ENCODE assay signal across 1 cellular context in genomic region chr4:8406887-8407286, GRCh38.
TF ChIP-seq lines count a peak whose summit lies in the region.

No MANE protein-coding gene starts in this region.

TF ChIP-seq in HCT116, 20 proteins besides CTCF, POLR2A, EP300 and RAD21:
- peak; percentile 44; the same call in 1 of the 2 replicates for TF ChIP-seq CBX3 (IDR thresholded peaks at IDR 0.05; ENCODE audit: low read depth)
